In the genomic region with DNA sequence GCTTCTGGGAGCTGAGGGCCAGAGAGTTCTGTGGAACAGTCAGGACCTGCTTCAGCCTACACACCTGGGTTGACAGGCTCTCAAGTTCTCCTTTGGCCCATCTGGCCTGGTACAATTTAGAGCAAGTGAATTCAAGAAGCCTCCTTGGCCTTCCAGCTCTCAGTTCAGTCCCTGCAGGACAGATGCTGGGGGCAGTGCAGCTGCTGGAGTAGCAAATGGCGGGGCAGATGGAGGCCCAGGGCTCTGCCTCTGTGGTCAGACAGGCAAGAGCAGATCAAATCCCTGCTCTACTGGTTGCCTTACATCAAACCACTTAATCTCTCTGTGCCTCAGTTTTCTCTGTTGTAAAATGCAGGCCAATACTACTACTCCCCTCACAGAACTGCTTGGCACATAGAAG, we compare ENCODE assay signal across 29 cellular contexts. TPM values are rescaled to one million over a fixed set of nuclear protein-coding genes. Genes with fewer than 3 reads are reported as not detected.
"Had no signal": no experiment of that assay in that cellular context is flagged by ENCODE, and none has a peak within 500 bp of the region (broad histone marks: within the 10 kb centered on the region; RNA-seq: fewer than 3 reads in every experiment).

No MANE protein-coding gene starts in this region.

- H3K27me3 Mint-ChIP-seq: activated CD8-positive, alpha-beta T cell treated with anti-CD3 and anti-CD28 coated beads for 36 hours; activated naive CD8-positive, alpha-beta T cell treated with anti-CD3 and anti-CD28 coated beads for 36 hours; stimulated activated naive CD8-positive, alpha-beta T cell treated with anti-CD3 and anti-CD28 coated beads, Interleukin-15, Interleukin-2, amounts not matched to agents 100 ng/mL and 50 ng/mL, for 24 hours; type B pancreatic cell had no signal

- DNase-seq: activated CD4-positive, alpha-beta T cell treated with anti-CD3 and anti-CD28 coated beads for 1 hour; activated CD4-positive, alpha-beta T cell treated with anti-CD3 and anti-CD28 coated beads, Interleukin-2, amount 50 U/mL, for 1 hour; activated CD8-positive, alpha-beta T cell treated with anti-CD3 and anti-CD28 coated beads for 36 hours; activated naive CD4-positive, alpha-beta T cell; activated naive CD8-positive, alpha-beta T cell treated with anti-CD3 and anti-CD28 coated beads for 36 hours; activated T-cell treated with anti-CD3 and anti-CD28 coated beads, Interleukin-2, amount 50 U/mL, for 72 hours; adrenal gland; aorta; body of pancreas; dermis blood vessel endothelial cell; effector CD4-positive, alpha-beta T cell; esophagus squamous epithelium; left lung; mucosa of descending colon; nucleus accumbens; pancreas; retina; stimulated activated CD4-positive, alpha-beta T cell treated with anti-CD3 and anti-CD28 coated beads, Interleukin-15, amount 100 ng/mL, for 24 hours; stimulated activated CD4-positive, alpha-beta T cell treated with anti-CD3 and anti-CD28 coated beads, Interleukin-2, amount 100 ng/mL, for 24 hours; substantia nigra; SW 1271; uterus had no signal

- H3K27me3 ChIP-seq: adrenal gland, body of pancreas, esophagus squamous epithelium, left lung, pancreas, uterus had no signal

- H3K4me3 Mint-ChIP-seq: activated CD8-positive, alpha-beta T cell treated with anti-CD3 and anti-CD28 coated beads for 36 hours; activated naive CD8-positive, alpha-beta T cell treated with anti-CD3 and anti-CD28 coated beads for 36 hours; activated T-cell treated with anti-CD3 and anti-CD28 coated beads, Interleukin-2, amount 50 U/mL, for 72 hours; stimulated activated naive CD8-positive, alpha-beta T cell treated with anti-CD3 and anti-CD28 coated beads, Interleukin-15, Interleukin-2, amounts not matched to agents 100 ng/mL and 50 ng/mL, for 24 hours; T-helper 1 cell treated with Interleukin-12 subunit alpha and Interleukin-12 subunit beta and Interleukin-4 antibody, amounts not matched to agents 30 μg/mL and 1 μg/mL, for 36 hours; type B pancreatic cell had no signal

- H3K27ac Mint-ChIP-seq: activated CD8-positive, alpha-beta T cell treated with anti-CD3 and anti-CD28 coated beads for 36 hours; activated naive CD8-positive, alpha-beta T cell treated with anti-CD3 and anti-CD28 coated beads for 36 hours; activated T-cell treated with anti-CD3 and anti-CD28 coated beads, Interleukin-2, amount 50 U/mL, for 72 hours; stimulated activated naive CD8-positive, alpha-beta T cell treated with anti-CD3 and anti-CD28 coated beads, Interleukin-15, Interleukin-2, amounts not matched to agents 100 ng/mL and 50 ng/mL, for 24 hours; type B pancreatic cell had no signal

- H3K36me3 ChIP-seq: uterus had no signal

- H3K4me3 ChIP-seq: adrenal gland, body of pancreas, esophagus squamous epithelium, left lung, lung, mucosa of descending colon, pancreas, prostate gland, uterus had no signal

- ATAC-seq: activated CD8-positive, alpha-beta T cell treated with anti-CD3 and anti-CD28 coated beads for 36 hours; activated T-cell treated with anti-CD3 and anti-CD28 coated beads, Interleukin-2, amount 50 U/mL, for 72 hours; body of pancreas; left lung; mucosa of descending colon; pancreas had no signal

- H3K9me3 ChIP-seq: adrenal gland, body of pancreas, esophagus squamous epithelium, left lung, mucosa of descending colon, pancreas, prostate gland, uterus had no signal

- H3K9me3 Mint-ChIP-seq: activated CD8-positive, alpha-beta T cell treated with anti-CD3 and anti-CD28 coated beads for 36 hours; activated naive CD8-positive, alpha-beta T cell treated with anti-CD3 and anti-CD28 coated beads for 36 hours; activated T-cell treated with anti-CD3 and anti-CD28 coated beads, Interleukin-2, amount 50 U/mL, for 72 hours; stimulated activated naive CD8-positive, alpha-beta T cell treated with anti-CD3 and anti-CD28 coated beads, Interleukin-15, Interleukin-2, amounts not matched to agents 100 ng/mL and 50 ng/mL, for 24 hours; T-helper 1 cell treated with Interleukin-12 subunit alpha and Interleukin-12 subunit beta and Interleukin-4 antibody, amounts not matched to agents 30 μg/mL and 1 μg/mL, for 36 hours; type B pancreatic cell had no signal

- H3K4me1 ChIP-seq: body of pancreas, pancreas, prostate gland had no signal

- H3K27ac ChIP-seq: adrenal gland, body of pancreas, epithelial cell of prostate, left lung, pancreas, prostate gland, uterus had no signal

RNA-seq across cellular contexts. Expression of a gene that starts 8.7 kb away (rescaled TPM):
- total RNA-seq: frontal cortex had no signal
